Comparison of ENCODE assay signal across 2 cellular contexts in the genomic region with DNA sequence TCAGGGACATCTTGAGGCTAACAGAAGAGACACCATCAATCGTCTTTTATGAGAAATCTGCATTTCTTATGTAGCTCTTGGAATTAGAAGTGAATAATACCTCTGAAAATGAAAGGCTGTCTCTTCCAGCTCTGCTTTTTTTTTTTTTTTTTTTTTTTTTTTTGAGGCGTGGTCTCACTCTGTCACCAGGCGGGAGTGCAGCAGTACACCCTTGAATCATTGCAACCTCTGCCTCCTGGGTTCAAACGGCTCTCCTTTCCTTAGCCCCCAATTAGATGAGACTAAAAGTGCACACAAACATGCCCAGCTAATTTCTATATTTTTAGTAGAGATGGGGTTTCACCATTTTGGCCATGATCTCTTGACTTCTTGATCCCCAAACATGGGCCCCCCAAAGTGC. TPM values are rescaled to one million over a fixed set of nuclear protein-coding genes. Genes with fewer than 3 reads are reported as not detected.
"Had no signal": no experiment of that assay in that cellular context is flagged by ENCODE, and none has a peak within 500 bp of the region (broad histone marks: within the 10 kb centered on the region; RNA-seq: fewer than 3 reads in every experiment).

No MANE protein-coding gene starts in this region.

RNA-seq across cellular contexts. Expression of gene CDY2B, which starts 12.2 kb away (rescaled TPM):
- total RNA-seq: G401, GM12878 had no signal
- polyA plus RNA-seq: GM12878 had no signal
